Comparison of ENCODE assay signal across 16 cellular contexts in genomic region chr9:22041792-22042191, GRCh38. TPM values are rescaled to one million over a fixed set of nuclear protein-coding genes. Genes with fewer than 3 reads are reported as not detected.
A peak's percentile ranks its signal among the peaks of the same experiment; 100 is the strongest.
DNase-seq lines count a peak whose midpoint lies in the region; ATAC-seq, FAIRE-seq and TF ChIP-seq lines count a peak whose summit lies in the region.
"Had no signal": no experiment of that assay in that cellular context is flagged by ENCODE, and none has a peak within 500 bp of the region (broad histone marks: within the 10 kb centered on the region; RNA-seq: fewer than 3 reads in every experiment).

No MANE protein-coding gene starts in this region.

- CTCF ChIA-PET in IMR-90 (lab: Yijun Ruan, JAX), result interaction anchor here (0.8 to 6.4 kb wide), 3 partner anchors 18 to 202 kb away, joined by 3 to 34 read pairs (median 4); partner anchors contain the start of gene CDKN2B

- TF ChIP-seq POLR2A in IMR-90 (IDR thresholded peaks at IDR 0.05; ENCODE audit: low read depth, low read length), result no peak

- peaks cover 50% of the 10 kb centered on the region for H3K4me1 Mint-ChIP-seq in chondrocyte (ENCODE audit: low read depth)

- no peaks in the 10 kb centered on the region for H3K79me2 ChIP-seq in ACC112 (ENCODE audit: control insufficient read depth, insufficient read depth, low read length, unreplicated experiment)

- no peaks in the 10 kb centered on the region for H3K9me3 Mint-ChIP-seq in chondrocyte (ENCODE audit: low read depth)
- H3K9me3 Mint-ChIP-seq: activated CD8-positive, alpha-beta T cell treated with anti-CD3 and anti-CD28 coated beads for 36 hours; activated naive CD4-positive, alpha-beta T cell treated with anti-CD3 and anti-CD28 coated beads, Interleukin-2, amount 50 U/mL, for 24 hours; effector memory CD8-positive, alpha-beta T cell had no signal

- H3K9me1 ChIP-seq in IMR-90 (ENCODE audit: insufficient read depth, low read length), result peaks cover 3% of the 10 kb centered on the region

- H3K4me2 ChIP-seq in IMR-90 (ENCODE audit: low read depth, low read length), result no peak overlapping the region

- no peak overlapping the region; the same call in 1 of the 2 replicates for H3K14ac ChIP-seq in IMR-90 (replicated peaks; ENCODE audit: low read depth, low read length)

- no peak overlapping the region for H2BK5ac ChIP-seq in IMR-90 (ENCODE audit: low read depth, low read length, poor library complexity, severe bottlenecking)

- H3K9ac ChIP-seq in IMR-90 (ENCODE audit: low read depth, low read length) (no peak overlapping the region), kidney (ENCODE audit: low read length in 2 of 2) (no peak overlapping the region)

- no peak overlapping the region for H3K4me3 ChIP-seq in ACC112 (ENCODE audit: low read depth, low read length)
- H3K4me3 ChIP-seq in IMR-90 (ENCODE audit: insufficient read depth, low read depth, low read length), result no peak overlapping the region
- H3K4me3 ChIP-seq in left lung, result no peak overlapping the region
- H3K4me3 ChIP-seq in kidney (ENCODE audit: low read length in 2 of 2), result no peak overlapping the region

- H3K36me3 ChIP-seq in ACC112 (ENCODE audit: insufficient read depth, low read length), result no peaks in the 10 kb centered on the region
- peaks cover 1% of the 10 kb centered on the region; the same call in 1 of the 2 replicates for H3K36me3 ChIP-seq in IMR-90 (ENCODE audit: control insufficient read depth, insufficient read depth, low read length)
- H3K36me3 ChIP-seq in left lung, result no peaks in the 10 kb centered on the region
- no peaks in the 10 kb centered on the region for H3K36me3 ChIP-seq in kidney (ENCODE audit: control insufficient read depth in 1 of 2, insufficient read depth in 2 of 2, low read length in 2 of 2)
- H3K36me3 ChIP-seq: BE2C had no signal

- POLR2A ChIA-PET in IMR-90 (lab: Charles Lee; ENCODE audit: unreplicated experiment), result no interaction called here

- no peak overlapping the region for H4K8ac ChIP-seq in IMR-90 (ENCODE audit: low read depth in 2 of 2, low read length in 2 of 2)

- H3K27ac ChIP-seq in ACC112 (ENCODE audit: low read depth, low read length) (peak overlapping the region; percentile 64), IMR-90 (ENCODE audit: insufficient read depth, low read length) (no peak overlapping the region), left lung (peak overlapping the region in 1 of 2 donors; percentile 33), kidney (ENCODE audit: low read depth in 2 of 2, low read length in 2 of 2) (no peak overlapping the region)

- DNase-seq in IMR-90, result no peak
- DNase-seq in chondrocyte (ENCODE audit: low spot score), result no peak
- DNase-seq in left lung, result peak in 1 of 2 donors; percentile 70
- no peak for DNase-seq in OCI-M2 (lab: John Stamatoyannopoulos, UW; ENCODE audit: unreplicated experiment)
- DNase-seq in COLO829 (ENCODE audit: low spot score), result no peak
- DNase-seq in cerebellum (ENCODE audit: low spot score), result no peak
- DNase-seq in kidney, result no peak
- DNase-seq: activated CD8-positive, alpha-beta T cell treated with anti-CD3 and anti-CD28 coated beads for 36 hours; BE2C; effector memory CD8-positive, alpha-beta T cell; MM.1S; NCI-H526 treated with DMSO at 0.1 percent for 48 hours; stimulated activated naive CD4-positive, alpha-beta T cell treated with Interleukin-2 at 50 U/mL for 16 hours had no signal

- no TSS peak for BruUV-seq in IMR-90 (replicated peaks; lab: Mats Ljungman, UMichigan)

- H3K4ac ChIP-seq in IMR-90 (ENCODE audit: low read depth, low read length), result no peak overlapping the region

- no peak overlapping the region for H4K5ac ChIP-seq in IMR-90 (ENCODE audit: low read depth, low read length)

- H2BK120ac ChIP-seq in IMR-90 (ENCODE audit: low read depth, low read length), result no peak overlapping the region

- H3K27me3 Mint-ChIP-seq in chondrocyte (ENCODE audit: low read depth), result no peaks in the 10 kb centered on the region

- no CpG with 5 or more reads among the region's 1 CpG for WGBS in IMR-90 (ENCODE audit: extremely low coverage in 2 of 2, insufficient read length in 1 of 2), 2 experiments

- no peak overlapping the region for H2AK9ac ChIP-seq in IMR-90 (replicated peaks; ENCODE audit: low read depth, low read length, poor library complexity)

- intact Hi-C loops in IMR-90 (cut with micrococcal nuclease), result no loop called here
- intact Hi-C loops in left lung (cut with DNase I), result no loop called here
- intact Hi-C loops in kidney (cut with DNase I), result no loop called here

- dilution Hi-C loops in IMR-90 (cut with HindIII; ENCODE audit: low sequenced_read_pairs, unreplicated experiment), result no loop called here

- no peaks in the 10 kb centered on the region for H3K27me3 ChIP-seq in ACC112 (ENCODE audit: insufficient read depth, low read length)
- no peaks in the 10 kb centered on the region for H3K27me3 ChIP-seq in IMR-90 (ENCODE audit: control insufficient read depth, insufficient read depth, low read length)
- H3K27me3 ChIP-seq in left lung, result no peaks in the 10 kb centered on the region
- H3K27me3 ChIP-seq: BE2C had no signal

- no peak overlapping the region for H3K56ac ChIP-seq in IMR-90 (ENCODE audit: extremely low read depth, insufficient read depth, low read length)

- TF ChIP-seq RAD21 in IMR-90 (IDR thresholded peaks at IDR 0.05; ENCODE audit: low read length), result no peak

- no peak overlapping the region for H2BK20ac ChIP-seq in IMR-90 (ENCODE audit: low read depth, low read length)

- H3K27ac Mint-ChIP-seq in chondrocyte (ENCODE audit: unreplicated experiment), result peak overlapping the region; percentile 22
- H3K27ac Mint-ChIP-seq: activated CD8-positive, alpha-beta T cell treated with anti-CD3 and anti-CD28 coated beads for 36 hours; activated naive CD4-positive, alpha-beta T cell treated with anti-CD3 and anti-CD28 coated beads, Interleukin-2, amount 50 U/mL, for 24 hours had no signal

- no peaks in the 10 kb centered on the region for H3K79me1 ChIP-seq in IMR-90 (ENCODE audit: low read depth in 1 of 2, low read length in 2 of 2)

- H2BK15ac ChIP-seq in IMR-90 (ENCODE audit: low read depth, low read length), result 0 out of 3 replicates have a peak overlapping the region, but pooled peaks have one; percentile 48

- H2AFZ ChIP-seq in ACC112 (ENCODE audit: low read length, unreplicated experiment), result no peak overlapping the region
- H2AFZ ChIP-seq in IMR-90 (replicated peaks; ENCODE audit: low read length, poor library complexity), result no peak overlapping the region

- H3K36me3 Mint-ChIP-seq in chondrocyte (ENCODE audit: low read depth), result no peaks in the 10 kb centered on the region
- H3K36me3 Mint-ChIP-seq: activated naive CD4-positive, alpha-beta T cell treated with anti-CD3 and anti-CD28 coated beads, Interleukin-2, amount 50 U/mL, for 24 hours had no signal

- H4K20me1 ChIP-seq in IMR-90 (ENCODE audit: insufficient read depth, low read length), result no peaks in the 10 kb centered on the region

- no peak overlapping the region for H3K4me3 Mint-ChIP-seq in chondrocyte (ENCODE audit: unreplicated experiment)
- H3K4me3 Mint-ChIP-seq: activated CD8-positive, alpha-beta T cell treated with anti-CD3 and anti-CD28 coated beads for 36 hours; activated naive CD4-positive, alpha-beta T cell treated with anti-CD3 and anti-CD28 coated beads, Interleukin-2, amount 50 U/mL, for 24 hours; effector memory CD8-positive, alpha-beta T cell had no signal

- peak overlapping the region; percentile 64; the same call in 1 of the 2 replicates for H3K18ac ChIP-seq in IMR-90 (ENCODE audit: low read depth, low read length)

- H4K91ac ChIP-seq in IMR-90 (ENCODE audit: insufficient read depth, low read depth, low read length), result no peak overlapping the region

- H3K9me3 ChIP-seq in IMR-90 (ENCODE audit: control insufficient read depth, insufficient read depth, low read length) (no peaks in the 10 kb centered on the region), left lung (no peaks in the 10 kb centered on the region), kidney (ENCODE audit: control insufficient read depth in 1 of 2, low read length in 2 of 2) (no peaks in the 10 kb centered on the region)
- H3K9me3 ChIP-seq: BE2C had no signal

- FAIRE-seq in kidney (lab: Jason Lieb, UNC), result no peak

- H2AK5ac ChIP-seq in IMR-90 (ENCODE audit: low read depth, low read length), result peak overlapping the region; percentile 53; the same call in 1 of the 2 replicates

- in situ Hi-C loops in IMR-90 (cut with MboI; ENCODE audit: low sequenced_read_pairs), result no loop called here

- H3K23ac ChIP-seq in IMR-90 (ENCODE audit: low read depth, low read length), result no peak overlapping the region

- H3K4me1 ChIP-seq in ACC112 (ENCODE audit: control insufficient read depth, insufficient read depth, low read length, unreplicated experiment) (peaks cover 61% of the 10 kb centered on the region), IMR-90 (ENCODE audit: control insufficient read depth, insufficient read depth, low read length) (peaks cover 4% of the 10 kb centered on the region), left lung (peaks cover 4 to 27% of the 10 kb centered on the region in 2 donors), kidney (ENCODE audit: control insufficient read depth in 1 of 2, insufficient read depth in 1 of 2, low read depth in 1 of 2, low read length in 2 of 2) (no peaks in the 10 kb centered on the region)
- H3K4me1 ChIP-seq: BE2C had no signal

- no peak for ATAC-seq in IMR-90 (ENCODE audit: low read depth)
- ATAC-seq in left lung, result peak; percentile 87
- ATAC-seq: activated CD8-positive, alpha-beta T cell treated with anti-CD3 and anti-CD28 coated beads for 36 hours; effector memory CD8-positive, alpha-beta T cell had no signal

- TF ChIP-seq CTCF in IMR-90 (conservative IDR thresholded peaks at IDR 0.05; ENCODE audit: low read depth, low read length), result no peak
- no peak for TF ChIP-seq CTCF in chondrocyte (IDR thresholded peaks at IDR 0.05)
- no peak for TF ChIP-seq CTCF in left lung (IDR thresholded peaks at IDR 0.05)
- TF ChIP-seq CTCF in kidney (IDR thresholded peaks at IDR 0.05; ENCODE audit: borderline replicate concordance, extremely low read depth, insufficient read depth), result no peak

RNA-seq across cellular contexts. Expression of gene CDKN2B, which starts 32.7 kb away (rescaled TPM):
- 3.6 and 5.6 TPM in 2 replicates for total RNA-seq in IMR-90 (2012; rRNA removed)
- 7.3 and 8.2 TPM in 2 replicates for polyA plus RNA-seq in IMR-90 (2012; rRNA removed)
- polyA plus RNA-seq in IMR-90 (2012; cell fraction: cytosol; rRNA removed), result 4.0 and 5.4 TPM in 2 replicates
- polyA plus RNA-seq in IMR-90 (2012; cell fraction: nucleus; rRNA removed; ENCODE audit: low replicate concordance), result 20.4 and 30.8 TPM in 2 replicates
- 247 to 252 TPM (median 247 TPM) in 3 replicates for total RNA-seq in chondrocyte
- 10 to 100 TPM; 17.0 to 75.6 TPM for total RNA-seq in left lung
- 0.09 TPM for total RNA-seq in cerebellum
- 1.8 TPM for total RNA-seq in kidney
- 0.30 TPM for polyA plus RNA-seq in kidney (ENCODE audit: insufficient read depth, low read depth, low replicate concordance)
- total RNA-seq: activated CD8-positive, alpha-beta T cell treated with anti-CD3 and anti-CD28 coated beads for 36 hours had no signal

RNA-seq across cellular contexts. Expression of gene CDKN2B-AS1, which starts 47.2 kb away (rescaled TPM):
- total RNA-seq in IMR-90 (2012; rRNA removed) (1.1 and 1.7 TPM in 2 replicates), chondrocyte (3.2 to 7.5 TPM (median 3.5 TPM) in 3 replicates), left lung (1 to 10 TPM in 1 of 2 donors, under 1 TPM in 1; 0.58 to 1.6 TPM), cerebellum (not detected), kidney (0.82 TPM)
- polyA plus RNA-seq in IMR-90 (2012; rRNA removed) (0.70 and 1.0 TPM in 2 replicates), kidney (ENCODE audit: insufficient read depth, low read depth, low replicate concordance) (not detected)
- polyA plus RNA-seq in IMR-90 (2012; cell fraction: cytosol; rRNA removed), result 0.12 and 0.25 TPM in 2 replicates
- polyA plus RNA-seq in IMR-90 (2012; cell fraction: nucleus; rRNA removed; ENCODE audit: low replicate concordance), result 0.82 and 7.2 TPM in 2 replicates
- polyA plus RNA-seq: neural cell had no signal

RNA-seq across cellular contexts. Expression of gene CDKN2A, which starts 47.6 kb away (rescaled TPM):
- total RNA-seq in IMR-90 (2012; rRNA removed) (11.3 and 17.5 TPM in 2 replicates), chondrocyte (20.7 to 31.7 TPM (median 21.2 TPM) in 3 replicates), left lung (1 to 10 TPM; 1.2 to 1.6 TPM), cerebellum (not detected), kidney (4.1 TPM)
- polyA plus RNA-seq in IMR-90 (2012; rRNA removed) (75.3 and 143 TPM in 2 replicates), kidney (ENCODE audit: insufficient read depth, low read depth, low replicate concordance) (not detected)
- polyA plus RNA-seq in IMR-90 (2012; cell fraction: cytosol; rRNA removed), result 94.9 and 145 TPM in 2 replicates
- polyA plus RNA-seq in IMR-90 (2012; cell fraction: nucleus; rRNA removed; ENCODE audit: low replicate concordance), result 55.5 and 101 TPM in 2 replicates
- polyA plus RNA-seq: neural cell had no signal
